In the genomic region with DNA sequence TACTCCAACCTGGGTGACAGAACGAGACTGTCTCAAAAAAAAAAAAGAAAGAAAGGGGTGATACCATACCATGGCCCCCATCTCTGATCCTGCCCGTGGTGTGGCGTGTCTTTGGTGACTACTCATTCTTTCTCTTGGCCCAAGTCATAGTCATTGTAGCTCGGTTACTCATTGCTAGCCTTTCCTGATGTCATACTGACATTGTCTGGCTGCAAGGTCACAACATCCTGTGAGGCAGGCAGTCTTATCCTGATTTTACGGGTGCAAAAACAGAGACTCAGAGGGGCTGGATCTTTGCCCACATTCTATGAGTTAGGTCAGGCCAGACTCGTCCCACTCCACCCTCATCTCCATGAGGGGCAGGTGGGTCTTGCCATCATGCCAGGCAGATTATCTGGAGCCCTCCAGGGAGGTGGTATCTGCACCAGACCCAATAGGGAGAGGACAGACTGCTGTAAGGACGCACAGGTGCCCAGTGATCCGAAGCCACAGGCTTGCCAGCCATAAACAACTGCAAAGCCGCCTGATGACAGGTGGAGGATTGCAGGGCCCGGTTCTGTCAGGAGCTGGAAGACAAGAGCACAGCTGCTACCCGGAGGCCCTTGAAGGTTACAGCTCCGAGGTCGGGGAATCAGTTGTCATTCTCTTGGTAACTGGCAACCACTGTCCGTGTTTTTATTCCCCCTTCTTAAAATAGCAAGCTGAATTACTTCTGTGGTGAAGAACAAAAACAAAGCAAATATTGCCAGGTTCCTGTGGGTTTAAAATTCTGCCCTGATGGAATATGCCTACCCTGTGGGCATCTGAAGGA, we compare ENCODE assay signal across 8 cellular contexts. TPM values are rescaled to one million over a fixed set of nuclear protein-coding genes. Genes with fewer than 3 reads are reported as not detected.
DNase-seq lines count a peak whose midpoint lies in the region; ATAC-seq and TF ChIP-seq lines count a peak whose summit lies in the region.

No MANE protein-coding gene starts in this region.

- H3K9me3 ChIP-seq in RWPE2 (ENCODE audit: severe bottlenecking) (peaks cover 3% of the 10 kb centered on the region), A673 (ENCODE audit: low read depth, low read length, poor library complexity, severe bottlenecking) (no peaks in the 10 kb centered on the region)

- CTCF ChIA-PET in activated CD4-positive, alpha-beta T cell treated with anti-CD3 and anti-CD28 coated beads, Interleukin-2, amount 10 ng/mL, durations not matched to agents 7 days and 5 days (lab: Charles Lee): interaction anchor here (0.6 to 1.4 kb wide), 5 partner anchors 10 to 24 kb away, joined by 3 to 6 read pairs (median 3); no protein-coding TSS in a partner anchor
- CTCF ChIA-PET in A673 (lab: Charles Lee): no interaction called here

- intact Hi-C loops in A673 (cut with micrococcal nuclease; ENCODE audit: unreplicated experiment): no loop called here

- BruUV-seq in A673 (replicated peaks; lab: Mats Ljungman, UMichigan): no TSS peak

- H3K27me3 ChIP-seq in RWPE2 (ENCODE audit: insufficient read depth, poor library complexity, severe bottlenecking): no peaks in the 10 kb centered on the region
- H3K27me3 ChIP-seq in A673 (replicated peaks; ENCODE audit: insufficient read depth, low read depth, low read length, poor library complexity): no peaks in the 10 kb centered on the region

- in situ Hi-C loops in KBM-7 (cut with MboI; ENCODE audit: low pct_unique_long_range_greater_than_20kb, low sequenced_read_pairs): no loop called here

- ATAC-seq in RWPE2 (ENCODE audit: low read depth): peak; percentile 45

- H3K4me1 ChIP-seq in RWPE2 (ENCODE audit: insufficient read depth, poor library complexity, severe bottlenecking) (peaks cover 19% of the 10 kb centered on the region), A673 (ENCODE audit: insufficient read depth, low read length, poor library complexity, severe bottlenecking) (no peaks in the 10 kb centered on the region)

- H3K27ac Mint-ChIP-seq in activated CD4-positive, alpha-beta T cell treated with anti-CD3 and anti-CD28 coated beads, Interleukin-2, amount 10 ng/mL, durations not matched to agents 7 days and 5 days: peak overlapping the region; percentile 22

- TF ChIP-seq CTCF in RWPE2 (IDR thresholded peaks at IDR 0.05; ENCODE audit: poor library complexity, severe bottlenecking) (no peak), epithelial cell of proximal tubule (conservative IDR thresholded peaks at IDR 0.05; ENCODE audit: low read depth, low read length) (no peak), A673 (conservative IDR thresholded peaks at IDR 0.05; ENCODE audit: low read depth, low read length) (no peak)

- H3K36me3 Mint-ChIP-seq in activated CD4-positive, alpha-beta T cell treated with anti-CD3 and anti-CD28 coated beads, Interleukin-2, amount 10 ng/mL, durations not matched to agents 7 days and 5 days (ENCODE audit: low read depth): no peaks in the 10 kb centered on the region

- H3K27me3 Mint-ChIP-seq in activated CD4-positive, alpha-beta T cell treated with anti-CD3 and anti-CD28 coated beads, Interleukin-2, amount 10 ng/mL, durations not matched to agents 7 days and 5 days: no peaks in the 10 kb centered on the region

- no peaks in the 10 kb centered on the region for H3K9me3 Mint-ChIP-seq in activated CD4-positive, alpha-beta T cell treated with anti-CD3 and anti-CD28 coated beads, Interleukin-2, amount 10 ng/mL, durations not matched to agents 7 days and 5 days

- peaks cover 63% of the 10 kb centered on the region for H3K4me1 Mint-ChIP-seq in activated CD4-positive, alpha-beta T cell treated with anti-CD3 and anti-CD28 coated beads, Interleukin-2, amount 10 ng/mL, durations not matched to agents 7 days and 5 days

- peak overlapping the region; percentile 55 for H3K27ac ChIP-seq in RWPE2 (ENCODE audit: poor library complexity, severe bottlenecking)
- H3K27ac ChIP-seq in A673 (ENCODE audit: low read depth, low read length, poor library complexity, severe bottlenecking): no peak overlapping the region

- H3K4me3 Mint-ChIP-seq in activated CD4-positive, alpha-beta T cell treated with anti-CD3 and anti-CD28 coated beads, Interleukin-2, amount 10 ng/mL, durations not matched to agents 7 days and 5 days: no peak overlapping the region

- H3K4me3 ChIP-seq in RWPE2 (ENCODE audit: severe bottlenecking) (no peak overlapping the region), epithelial cell of proximal tubule (ENCODE audit: low read depth, low read length) (no peak overlapping the region), A673 (ENCODE audit: low read depth, low read length, poor library complexity, severe bottlenecking) (no peak overlapping the region)

- H3K36me3 ChIP-seq in RWPE2 (ENCODE audit: low read depth) (no peaks in the 10 kb centered on the region), A673 (ENCODE audit: insufficient read depth, low read length, poor library complexity, severe bottlenecking) (no peaks in the 10 kb centered on the region)

- no peak for DNase-seq in activated CD4-positive, alpha-beta T cell treated with anti-CD3 and anti-CD28 coated beads, Interleukin-2, amount 10 ng/mL, durations not matched to agents 7 days and 5 days
- DNase-seq in activated CD4-positive, alpha-beta T cell treated with anti-CD3 and anti-CD28 coated beads, Interleukin-2, amount 50 U/mL, for 1 hour: no peak
- DNase-seq in RWPE2 (ENCODE audit: low spot score) (no peak), epithelial cell of proximal tubule (ENCODE audit: low read depth) (peak; percentile 85), pulmonary artery endothelial cell (ENCODE audit: low read depth, low spot score) (peak; percentile 85), A673 (ENCODE audit: low spot score) (no peak), amygdala (lab: John Stamatoyannopoulos, UW) (no peak), KBM-7 (no peak)

- POLR2A ChIA-PET in activated CD4-positive, alpha-beta T cell treated with anti-CD3 and anti-CD28 coated beads, Interleukin-2, amount 10 ng/mL, durations not matched to agents 7 days and 5 days (lab: Charles Lee): interaction anchor here (1.4 kb wide), 1 partner anchor 14 kb away, joined by 3 read pairs; the partner anchor contains the start of gene TOM1
- POLR2A ChIA-PET in A673 (lab: Charles Lee; ENCODE audit: low non-redundant PET): no interaction called here

RNA-seq across cellular contexts. Expression of gene TOM1, which starts 13.8 kb away (rescaled TPM):
- total RNA-seq in activated CD4-positive, alpha-beta T cell treated with anti-CD3 and anti-CD28 coated beads, Interleukin-2, amount 10 ng/mL, durations not matched to agents 7 days and 5 days: 10 to 100 TPM; 30.0 to 37.8 TPM
- total RNA-seq in epithelial cell of proximal tubule (17.2 and 24.0 TPM in 2 replicates), pulmonary artery endothelial cell (16.6 and 19.4 TPM in 2 replicates), A673 (2021) (22.8 and 30.1 TPM in 2 replicates)

RNA-seq across cellular contexts. Expression of gene HMGXB4, which starts 56.2 kb away (rescaled TPM):
- total RNA-seq in activated CD4-positive, alpha-beta T cell treated with anti-CD3 and anti-CD28 coated beads, Interleukin-2, amount 10 ng/mL, durations not matched to agents 7 days and 5 days: 10 to 100 TPM; 32.2 to 35.5 TPM
- 22.4 and 24.7 TPM in 2 replicates for total RNA-seq in epithelial cell of proximal tubule
- 17.5 and 21.4 TPM in 2 replicates for total RNA-seq in pulmonary artery endothelial cell
- 49.2 and 52.7 TPM in 2 replicates for total RNA-seq in A673 (2021)

Comparison
In these comparisons a context has a peak if more than half of its experiments do, and no peak if none do; other contexts are left out.
1. DNase-seq: peak in epithelial cell of proximal tubule (single experiment) and pulmonary artery endothelial cell (single experiment); none in activated CD4-positive, alpha-beta T cell treated with anti-CD3 and anti-CD28 coated beads, Interleukin-2, amount 10 ng/mL, durations not matched to agents 7 days and 5 days (single experiment), activated CD4-positive, alpha-beta T cell treated with anti-CD3 and anti-CD28 coated beads, Interleukin-2, amount 50 U/mL, for 1 hour (single experiment), RWPE2 (single experiment), A673 (single experiment), amygdala (0 of 56) and KBM-7 (single experiment).